ENCODE assay signal across 5 cellular contexts in genomic region chr13:18628928-18629327, GRCh38.
DNase-seq lines count a peak whose midpoint lies in the region; TF ChIP-seq lines count a peak whose summit lies in the region.
"Not testable (repeated sequence)": the region's sequence is repeated elsewhere in the genome, so short reads cannot be mapped to it uniquely, and the experiment has no call there.

No MANE protein-coding gene starts in this region.

- H3K4me3 ChIP-seq in NT2/D1 (ENCODE audit: insufficient read length, low read depth) (peak overlapping the region; percentile 36), SK-N-SH (ENCODE audit: low read depth in 2 of 2, low read length in 1 of 2) (peak overlapping the region; percentile 35 to 48)

- H3K27ac ChIP-seq in 22Rv1: peak overlapping the region; percentile 47
- not testable (repeated sequence) for H3K27ac ChIP-seq in SK-N-SH (ENCODE audit: low read depth in 2 of 2, low read length in 1 of 2)

- WGBS in SK-N-SH (ENCODE audit: low lambda C conversion rate): 1% methylated on average over 6 of the region's 31 CpGs

- H3K27me3 ChIP-seq in NT2/D1 (ENCODE audit: insufficient read depth, insufficient read length); SK-N-SH (ENCODE audit: insufficient read depth): not testable (repeated sequence)

- H2AFZ ChIP-seq in SK-N-SH (ENCODE audit: low read depth): peak overlapping the region; percentile 51; the same call in 1 of the 2 replicates

- TF ChIP-seq EP300 in SK-N-SH (IDR thresholded peaks at IDR 0.05; ENCODE audit: borderline replicate concordance in 1 of 2, low read depth in 1 of 2, low read length in 1 of 2): not testable (repeated sequence)

- not testable (repeated sequence) for H3K36me3 ChIP-seq in NT2/D1 (ENCODE audit: insufficient read depth, insufficient read length, low read length); SK-N-SH (replicated peaks in 1 of 2; ENCODE audit: control insufficient read depth in 1 of 2, insufficient read depth in 2 of 2, low read length in 1 of 2)

- H3K79me2 ChIP-seq in SK-N-SH (ENCODE audit: insufficient read depth): not testable (repeated sequence)

- TF ChIP-seq RAD21 in SK-N-SH (IDR thresholded peaks at IDR 0.05; ENCODE audit: low read length): not testable (repeated sequence)

- peak overlapping the region; percentile 41 for H3K4me2 ChIP-seq in SK-N-SH

- H3K4me1 ChIP-seq in NT2/D1 (ENCODE audit: insufficient read depth, insufficient read length); SK-N-SH (ENCODE audit: control insufficient read depth in 1 of 2, insufficient read depth in 2 of 2, low read depth in 1 of 2, low read length in 1 of 2): not testable (repeated sequence)

- not testable (repeated sequence) for H3F3A ChIP-seq in SK-N-SH (replicated peaks; ENCODE audit: insufficient read depth)

- CTCF ChIA-PET in SK-N-SH (lab: Yijun Ruan, JAX): not testable (repeated sequence)

- not testable (repeated sequence) for H3K9ac ChIP-seq in NT2/D1 (ENCODE audit: insufficient read length, low read depth); SK-N-SH

- H3K9me3 ChIP-seq in NT2/D1 (ENCODE audit: insufficient read depth, low read length); SK-N-SH: not testable (repeated sequence)

- POLR2A ChIA-PET in SK-N-SH (lab: Yijun Ruan, JAX): not testable (repeated sequence)

- not testable (repeated sequence) for TF ChIP-seq CTCF in 22Rv1 (IDR thresholded peaks at IDR 0.05); GM20000 (IDR thresholded peaks at IDR 0.05; ENCODE audit: extremely low read depth, missing control alignments); SK-N-SH (IDR thresholded peaks at IDR 0.05)

- not testable (repeated sequence) for H3K9me2 ChIP-seq in SK-N-SH

- not testable (repeated sequence) for H4K20me1 ChIP-seq in SK-N-SH (ENCODE audit: insufficient read depth)

- DNase-seq in ELF-1 (ENCODE audit: low read depth, low spot score) (peak; percentile 0), GM20000 (ENCODE audit: low spot score) (peak; percentile 1)
- DNase-seq in NT2/D1 (ENCODE audit: low read depth, low spot score); SK-N-SH: not testable (repeated sequence)
